In the genomic region with DNA sequence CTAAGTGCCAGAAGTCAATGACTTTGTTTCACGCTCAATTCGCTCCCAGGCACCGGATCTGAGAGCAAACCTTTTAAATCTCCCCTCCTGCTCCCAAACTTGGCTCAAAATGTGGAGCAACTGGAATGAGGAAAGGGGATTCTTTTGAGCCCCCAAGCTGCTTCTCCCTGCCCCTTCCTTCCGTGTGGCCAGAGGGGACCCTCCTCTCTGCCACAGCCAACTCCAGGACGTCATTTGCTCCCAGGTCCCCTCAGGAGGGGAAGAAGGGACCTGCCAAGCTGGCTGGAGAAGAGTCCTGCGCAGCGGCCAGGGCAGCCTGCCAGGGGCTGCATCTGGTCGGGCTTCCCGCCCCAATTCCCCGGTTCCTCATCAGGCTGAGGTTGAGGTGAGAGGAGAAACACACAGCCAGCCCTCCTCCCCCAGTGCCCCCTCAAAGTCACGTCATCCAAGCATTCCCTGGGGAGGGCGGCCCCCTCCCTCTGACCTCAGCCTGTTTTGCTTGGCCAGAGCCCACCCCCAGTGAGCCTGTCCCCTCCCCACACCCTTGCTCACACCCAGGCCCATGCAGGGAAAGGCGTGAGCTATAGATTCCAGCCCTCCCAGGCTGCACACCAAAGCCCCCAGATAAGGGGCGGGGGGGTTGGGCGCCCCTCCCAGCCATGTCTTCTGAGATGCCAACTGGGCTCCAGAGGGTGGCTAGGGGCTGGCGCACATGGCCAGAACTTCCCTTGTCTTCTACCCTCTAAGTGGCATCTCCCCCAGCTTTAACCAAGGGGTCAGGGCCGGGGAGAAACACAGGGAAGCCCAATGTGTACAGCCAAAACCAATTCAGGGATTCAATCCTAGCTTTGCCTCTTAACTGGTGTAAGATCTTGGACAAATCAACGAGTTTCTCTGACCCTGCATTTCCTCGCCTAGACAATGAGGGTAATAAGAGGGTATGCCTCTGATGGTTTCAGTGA, we compare ENCODE assay signal across 1 cellular context.
TF ChIP-seq lines count a peak whose summit lies in the region.

No MANE protein-coding gene starts in this region.

TF ChIP-seq in GM23338, 12 proteins besides CTCF, POLR2A, EP300 and RAD21 (continued from another document):
- TF ChIP-seq, protein P1, sequence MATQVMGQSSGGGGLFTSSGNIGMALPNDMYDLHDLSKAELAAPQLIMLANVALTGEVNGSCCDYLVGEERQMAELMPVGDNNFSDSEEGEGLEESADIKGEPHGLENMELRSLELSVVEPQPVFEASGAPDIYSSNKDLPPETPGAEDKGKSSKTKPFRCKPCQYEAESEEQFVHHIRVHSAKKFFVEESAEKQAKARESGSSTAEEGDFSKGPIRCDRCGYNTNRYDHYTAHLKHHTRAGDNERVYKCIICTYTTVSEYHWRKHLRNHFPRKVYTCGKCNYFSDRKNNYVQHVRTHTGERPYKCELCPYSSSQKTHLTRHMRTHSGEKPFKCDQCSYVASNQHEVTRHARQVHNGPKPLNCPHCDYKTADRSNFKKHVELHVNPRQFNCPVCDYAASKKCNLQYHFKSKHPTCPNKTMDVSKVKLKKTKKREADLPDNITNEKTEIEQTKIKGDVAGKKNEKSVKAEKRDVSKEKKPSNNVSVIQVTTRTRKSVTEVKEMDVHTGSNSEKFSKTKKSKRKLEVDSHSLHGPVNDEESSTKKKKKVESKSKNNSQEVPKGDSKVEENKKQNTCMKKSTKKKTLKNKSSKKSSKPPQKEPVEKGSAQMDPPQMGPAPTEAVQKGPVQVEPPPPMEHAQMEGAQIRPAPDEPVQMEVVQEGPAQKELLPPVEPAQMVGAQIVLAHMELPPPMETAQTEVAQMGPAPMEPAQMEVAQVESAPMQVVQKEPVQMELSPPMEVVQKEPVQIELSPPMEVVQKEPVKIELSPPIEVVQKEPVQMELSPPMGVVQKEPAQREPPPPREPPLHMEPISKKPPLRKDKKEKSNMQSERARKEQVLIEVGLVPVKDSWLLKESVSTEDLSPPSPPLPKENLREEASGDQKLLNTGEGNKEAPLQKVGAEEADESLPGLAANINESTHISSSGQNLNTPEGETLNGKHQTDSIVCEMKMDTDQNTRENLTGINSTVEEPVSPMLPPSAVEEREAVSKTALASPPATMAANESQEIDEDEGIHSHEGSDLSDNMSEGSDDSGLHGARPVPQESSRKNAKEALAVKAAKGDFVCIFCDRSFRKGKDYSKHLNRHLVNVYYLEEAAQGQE (IDR thresholded peaks at IDR 0.05; ENCODE audit: unreplicated experiment) = no peak
- TF ChIP-seq JUNB (IDR thresholded peaks at IDR 0.05; ENCODE audit: unreplicated experiment) (no peak), NANOG (IDR thresholded peaks at IDR 0.05; ENCODE audit: borderline replicate concordance) (no peak), POLR2AphosphoS5 (IDR thresholded peaks at IDR 0.05; ENCODE audit: low read depth) (no peak), ZNF462 (CRISPR knock-in tag; IDR thresholded peaks at IDR 0.05) (no peak), STAT1 (IDR thresholded peaks at IDR 0.05; ENCODE audit: unreplicated experiment) (no peak), EZH2phosphoT487 (IDR thresholded peaks at IDR 0.05; ENCODE audit: unreplicated experiment) (no peak), ZNF114 (CRISPR knock-in tag; IDR thresholded peaks at IDR 0.05) (no peak)
- TF ChIP-seq, protein P2, sequence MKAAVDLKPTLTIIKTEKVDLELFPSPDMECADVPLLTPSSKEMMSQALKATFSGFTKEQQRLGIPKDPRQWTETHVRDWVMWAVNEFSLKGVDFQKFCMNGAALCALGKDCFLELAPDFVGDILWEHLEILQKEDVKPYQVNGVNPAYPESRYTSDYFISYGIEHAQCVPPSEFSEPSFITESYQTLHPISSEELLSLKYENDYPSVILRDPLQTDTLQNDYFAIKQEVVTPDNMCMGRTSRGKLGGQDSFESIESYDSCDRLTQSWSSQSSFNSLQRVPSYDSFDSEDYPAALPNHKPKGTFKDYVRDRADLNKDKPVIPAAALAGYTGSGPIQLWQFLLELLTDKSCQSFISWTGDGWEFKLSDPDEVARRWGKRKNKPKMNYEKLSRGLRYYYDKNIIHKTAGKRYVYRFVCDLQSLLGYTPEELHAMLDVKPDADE (IDR thresholded peaks at IDR 0.05) = no peak
